8 cellular contexts compared by ENCODE assay signal in genomic region chr1:26500488-26501175, GRCh38. TPM values are rescaled to one million over a fixed set of nuclear protein-coding genes. Genes with fewer than 3 reads are reported as not detected.
DNase-seq lines count a peak whose midpoint lies in the region; ATAC-seq lines count a peak whose summit lies in the region.

No MANE protein-coding gene starts in this region.

- ATAC-seq in GM19397 (IDR thresholded peaks at IDR 0.05; ENCODE audit: unreplicated experiment) = peak; percentile 78
- ATAC-seq in HG03521 (IDR thresholded peaks at IDR 0.05; ENCODE audit: unreplicated experiment) = peak; percentile 63

- DNase-seq in CD1c-positive myeloid dendritic cell (ENCODE audit: extremely low spot score) = peak; percentile 90
- DNase-seq in NOMO-1 treated with dmso at 0.1 percent for 144 hours (lab: John Stamatoyannopoulos, UW; ENCODE audit: unreplicated experiment) = peak; percentile 61
- peak; percentile 89 for DNase-seq in activated T-cell treated with anti-CD3 and anti-CD28 coated beads for 24 hours (ENCODE audit: low read depth)
- peak; percentile 77 for DNase-seq in epidermal melanocyte (ENCODE audit: insufficient read length, low spot score)
- peak; percentile 88 for DNase-seq in mucosa of gallbladder (ENCODE audit: low spot score)
- peak; percentile 82 to 86 for DNase-seq in stimulated activated CD8-positive, alpha-beta memory T cell treated with anti-CD3 and anti-CD28 coated beads, Interleukin-4, amount 100 ng/mL, for 1 hour (ENCODE audit: low read depth in 2 of 2, low spot score in 1 of 2)

RNA-seq across cellular contexts. Expression of gene HMGN2, which starts 28.4 kb away (rescaled TPM):
- total RNA-seq in mucosa of gallbladder = 236 TPM

RNA-seq across cellular contexts. Expression of gene RPS6KA1, which starts 28.9 kb away (rescaled TPM):
- total RNA-seq in mucosa of gallbladder = 49.2 TPM

Comparison
In these comparisons a context has a peak if more than half of its experiments do, and no peak if none do; other contexts are left out.
1. Peak in every context shown above with its lines: DNase-seq and ATAC-seq.